In genomic region chr17:57365420-57365819, GRCh38 we compare ENCODE assay signal across 1 cellular context.
TF ChIP-seq lines count a peak whose summit lies in the region.

No MANE protein-coding gene starts in this region.

TF ChIP-seq in IMR-90, 13 proteins besides CTCF, POLR2A, EP300 and RAD21 (continued from another document):
- TF ChIP-seq CHD1 (IDR thresholded peaks at IDR 0.05; ENCODE audit: low read depth, low read length): no peak
- TF ChIP-seq CEBPB (IDR thresholded peaks at IDR 0.05; ENCODE audit: low read depth, low read length): no peak
- TF ChIP-seq RCOR1 (IDR thresholded peaks at IDR 0.05; ENCODE audit: insufficient replicate concordance, low read length): no peak
- no peak for TF ChIP-seq SMC3 (IDR thresholded peaks at IDR 0.05; ENCODE audit: low read depth, low read length)
